Comparison of ENCODE assay signal across 8 cellular contexts in the genomic region with DNA sequence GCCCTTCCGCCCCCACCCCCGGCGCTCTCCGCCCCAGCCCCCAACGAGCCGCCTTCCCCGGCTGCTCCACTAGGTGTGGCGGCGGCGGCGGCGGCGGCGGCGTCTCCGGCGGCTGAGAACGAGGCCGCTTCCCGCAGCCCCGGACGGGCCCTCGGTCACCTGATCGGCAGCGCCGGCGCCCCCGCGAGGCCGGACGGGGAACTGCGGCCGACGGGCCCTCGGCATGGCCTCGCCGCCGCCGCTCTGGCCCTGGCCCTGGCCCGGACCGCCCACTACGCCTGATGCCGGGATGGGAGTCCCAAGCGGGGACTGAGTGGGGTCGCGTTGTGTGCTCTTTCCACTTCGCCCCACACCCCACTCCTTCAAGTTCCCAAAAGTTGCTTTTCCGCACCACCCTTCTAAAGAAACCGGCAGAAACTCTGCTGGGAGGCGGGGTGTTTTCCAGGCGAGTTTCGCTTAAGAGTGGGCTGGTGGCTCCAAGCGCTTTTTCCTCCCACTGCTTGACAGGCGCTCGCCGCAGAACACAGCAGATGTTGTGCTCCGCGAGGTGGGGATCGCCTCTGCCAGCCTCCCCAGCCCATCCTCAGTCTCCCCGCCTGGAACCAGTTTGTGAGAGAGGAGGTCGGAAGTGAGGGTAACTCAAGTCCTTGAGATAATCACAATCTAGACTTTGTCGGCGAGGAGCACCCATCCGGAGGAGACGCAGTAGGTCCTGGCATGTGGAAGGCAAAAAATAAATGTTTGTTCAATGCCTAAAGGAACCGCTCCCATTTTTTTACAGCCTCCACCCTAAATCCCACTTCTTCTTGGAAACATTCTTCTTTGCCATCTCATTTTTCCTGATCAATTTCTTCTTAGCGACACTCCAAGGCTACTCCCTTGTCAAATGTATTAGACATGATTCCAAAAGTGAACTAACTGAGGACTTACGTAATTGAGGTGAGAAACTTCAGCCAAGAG. TPM values are rescaled to one million over a fixed set of nuclear protein-coding genes. Genes with fewer than 3 reads are reported as not detected.
A peak's percentile ranks its signal among the peaks of the same experiment; 100 is the strongest.
DNase-seq lines count a peak whose midpoint lies in the region; ATAC-seq lines count a peak whose summit lies in the region.

A gene with protein sequence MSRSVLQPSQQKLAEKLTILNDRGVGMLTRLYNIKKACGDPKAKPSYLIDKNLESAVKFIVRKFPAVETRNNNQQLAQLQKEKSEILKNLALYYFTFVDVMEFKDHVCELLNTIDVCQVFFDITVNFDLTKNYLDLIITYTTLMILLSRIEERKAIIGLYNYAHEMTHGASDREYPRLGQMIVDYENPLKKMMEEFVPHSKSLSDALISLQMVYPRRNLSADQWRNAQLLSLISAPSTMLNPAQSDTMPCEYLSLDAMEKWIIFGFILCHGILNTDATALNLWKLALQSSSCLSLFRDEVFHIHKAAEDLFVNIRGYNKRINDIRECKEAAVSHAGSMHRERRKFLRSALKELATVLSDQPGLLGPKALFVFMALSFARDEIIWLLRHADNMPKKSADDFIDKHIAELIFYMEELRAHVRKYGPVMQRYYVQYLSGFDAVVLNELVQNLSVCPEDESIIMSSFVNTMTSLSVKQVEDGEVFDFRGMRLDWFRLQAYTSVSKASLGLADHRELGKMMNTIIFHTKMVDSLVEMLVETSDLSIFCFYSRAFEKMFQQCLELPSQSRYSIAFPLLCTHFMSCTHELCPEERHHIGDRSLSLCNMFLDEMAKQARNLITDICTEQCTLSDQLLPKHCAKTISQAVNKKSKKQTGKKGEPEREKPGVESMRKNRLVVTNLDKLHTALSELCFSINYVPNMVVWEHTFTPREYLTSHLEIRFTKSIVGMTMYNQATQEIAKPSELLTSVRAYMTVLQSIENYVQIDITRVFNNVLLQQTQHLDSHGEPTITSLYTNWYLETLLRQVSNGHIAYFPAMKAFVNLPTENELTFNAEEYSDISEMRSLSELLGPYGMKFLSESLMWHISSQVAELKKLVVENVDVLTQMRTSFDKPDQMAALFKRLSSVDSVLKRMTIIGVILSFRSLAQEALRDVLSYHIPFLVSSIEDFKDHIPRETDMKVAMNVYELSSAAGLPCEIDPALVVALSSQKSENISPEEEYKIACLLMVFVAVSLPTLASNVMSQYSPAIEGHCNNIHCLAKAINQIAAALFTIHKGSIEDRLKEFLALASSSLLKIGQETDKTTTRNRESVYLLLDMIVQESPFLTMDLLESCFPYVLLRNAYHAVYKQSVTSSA (minus strand): TSS at position 117 of the 960 bp plus-strand sequence. CDS start 358 bp downstream, outside the sequence.

- DNase-seq in 8988T (peak; percentile 80), NCI-H446 (lab: John Stamatoyannopoulos, UW) (peak; percentile 51 to 87), dermis microvascular lymphatic vessel endothelial cell (ENCODE audit: low read depth in 2 of 2) (peak; percentile 50 to 89), left lobe of liver (ENCODE audit: low spot score) (peak; percentile 95)
- DNase-seq in activated CD4-positive, alpha-beta T cell treated with anti-CD3 and anti-CD28 coated beads, Interleukin-2, amount 50 U/mL, for 48 hours: peak; percentile 90
- DNase-seq in stimulated activated CD4-positive, alpha-beta T cell treated with anti-CD3 and anti-CD28 coated beads, Interleukin-1b, Interleukin-23, amount 100 ng/mL, for 48 hours: peak; percentile 85

- ATAC-seq in GM18517 (IDR thresholded peaks at IDR 0.05; ENCODE audit: unreplicated experiment): peak; percentile 63
- peak; percentile 89 for ATAC-seq in HG03045 (IDR thresholded peaks at IDR 0.05; ENCODE audit: unreplicated experiment)
- ATAC-seq in left lobe of liver: peak; percentile 92

RNA-seq across cellular contexts. Expression of the gene that starts here (rescaled TPM):
- total RNA-seq in dermis microvascular lymphatic vessel endothelial cell (97.3 and 165 TPM in 2 replicates), left lobe of liver (32.2 TPM)

Comparison
In these comparisons a context has a peak if more than half of its experiments do, and no peak if none do; other contexts are left out.
1. Peak in every context shown above with its lines: DNase-seq and ATAC-seq.